ENCODE assay signal across 1 cellular context in the genomic region with DNA sequence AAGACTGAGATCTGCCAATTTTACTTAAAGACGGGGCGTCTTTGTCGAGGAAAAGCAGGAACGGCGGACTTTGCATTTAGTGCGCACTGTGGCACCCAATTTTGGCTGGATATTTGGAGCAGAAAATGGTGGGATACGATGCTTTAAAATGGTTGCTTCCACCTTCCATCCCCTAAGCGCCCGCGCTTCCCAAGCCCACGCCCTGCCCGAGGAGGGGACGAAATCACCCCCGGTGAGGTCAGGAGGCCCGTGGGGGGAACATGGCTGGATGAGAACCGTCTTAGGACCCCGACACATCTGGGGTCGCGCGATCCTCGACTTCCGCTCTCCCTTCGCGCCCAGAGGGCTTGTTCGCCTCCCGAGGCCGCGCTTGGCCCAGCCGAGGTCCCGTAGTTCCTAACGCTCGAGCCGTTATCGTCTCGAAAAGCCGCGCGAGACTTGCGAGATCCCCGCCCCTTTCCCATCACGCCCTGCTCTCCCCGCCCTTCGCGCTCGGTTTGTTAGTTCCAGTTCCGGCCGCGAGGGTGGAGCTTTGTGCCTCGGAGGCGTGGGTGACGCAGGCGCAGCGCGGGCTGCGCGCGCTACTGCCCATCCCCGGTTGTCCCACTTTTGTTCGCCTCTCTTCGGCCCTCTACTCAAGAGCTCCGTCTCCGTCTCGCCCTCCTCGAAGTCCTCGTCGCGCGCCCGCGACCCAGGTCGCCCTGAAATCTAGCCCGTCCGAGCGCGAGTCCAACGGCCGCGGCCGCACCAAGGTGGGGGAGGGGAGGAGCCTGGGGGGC.
TF ChIP-seq lines count a peak whose summit lies in the region.

A gene with protein sequence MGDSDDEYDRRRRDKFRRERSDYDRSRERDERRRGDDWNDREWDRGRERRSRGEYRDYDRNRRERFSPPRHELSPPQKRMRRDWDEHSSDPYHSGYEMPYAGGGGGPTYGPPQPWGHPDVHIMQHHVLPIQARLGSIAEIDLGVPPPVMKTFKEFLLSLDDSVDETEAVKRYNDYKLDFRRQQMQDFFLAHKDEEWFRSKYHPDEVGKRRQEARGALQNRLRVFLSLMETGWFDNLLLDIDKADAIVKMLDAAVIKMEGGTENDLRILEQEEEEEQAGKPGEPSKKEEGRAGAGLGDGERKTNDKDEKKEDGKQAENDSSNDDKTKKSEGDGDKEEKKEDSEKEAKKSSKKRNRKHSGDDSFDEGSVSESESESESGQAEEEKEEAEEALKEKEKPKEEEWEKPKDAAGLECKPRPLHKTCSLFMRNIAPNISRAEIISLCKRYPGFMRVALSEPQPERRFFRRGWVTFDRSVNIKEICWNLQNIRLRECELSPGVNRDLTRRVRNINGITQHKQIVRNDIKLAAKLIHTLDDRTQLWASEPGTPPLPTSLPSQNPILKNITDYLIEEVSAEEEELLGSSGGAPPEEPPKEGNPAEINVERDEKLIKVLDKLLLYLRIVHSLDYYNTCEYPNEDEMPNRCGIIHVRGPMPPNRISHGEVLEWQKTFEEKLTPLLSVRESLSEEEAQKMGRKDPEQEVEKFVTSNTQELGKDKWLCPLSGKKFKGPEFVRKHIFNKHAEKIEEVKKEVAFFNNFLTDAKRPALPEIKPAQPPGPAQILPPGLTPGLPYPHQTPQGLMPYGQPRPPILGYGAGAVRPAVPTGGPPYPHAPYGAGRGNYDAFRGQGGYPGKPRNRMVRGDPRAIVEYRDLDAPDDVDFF (plus strand): TSS at position 527 of the 779 bp plus-strand sequence. CDS start 488 bp downstream, outside the sequence.

TF ChIP-seq in neural cell, 6 proteins besides CTCF, POLR2A, EP300 and RAD21:
- peak; percentile 84 for TF ChIP-seq TAF1 (IDR thresholded peaks at IDR 0.05; ENCODE audit: low read depth)
- TF ChIP-seq EZH2 (IDR thresholded peaks at IDR 0.05; ENCODE audit: borderline replicate concordance, insufficient read depth, low read length, poor library complexity, severe bottlenecking) = no peak
- TF ChIP-seq MXI1 (conservative IDR thresholded peaks at IDR 0.05; ENCODE audit: poor library complexity, severe bottlenecking) = peak; percentile 83
- peak; percentile 99 for TF ChIP-seq POLR2AphosphoS5 (IDR thresholded peaks at IDR 0.05)
- peak; percentile 46 for TF ChIP-seq SMC3 (conservative IDR thresholded peaks at IDR 0.05; ENCODE audit: poor library complexity)
- TF ChIP-seq, protein P1, sequence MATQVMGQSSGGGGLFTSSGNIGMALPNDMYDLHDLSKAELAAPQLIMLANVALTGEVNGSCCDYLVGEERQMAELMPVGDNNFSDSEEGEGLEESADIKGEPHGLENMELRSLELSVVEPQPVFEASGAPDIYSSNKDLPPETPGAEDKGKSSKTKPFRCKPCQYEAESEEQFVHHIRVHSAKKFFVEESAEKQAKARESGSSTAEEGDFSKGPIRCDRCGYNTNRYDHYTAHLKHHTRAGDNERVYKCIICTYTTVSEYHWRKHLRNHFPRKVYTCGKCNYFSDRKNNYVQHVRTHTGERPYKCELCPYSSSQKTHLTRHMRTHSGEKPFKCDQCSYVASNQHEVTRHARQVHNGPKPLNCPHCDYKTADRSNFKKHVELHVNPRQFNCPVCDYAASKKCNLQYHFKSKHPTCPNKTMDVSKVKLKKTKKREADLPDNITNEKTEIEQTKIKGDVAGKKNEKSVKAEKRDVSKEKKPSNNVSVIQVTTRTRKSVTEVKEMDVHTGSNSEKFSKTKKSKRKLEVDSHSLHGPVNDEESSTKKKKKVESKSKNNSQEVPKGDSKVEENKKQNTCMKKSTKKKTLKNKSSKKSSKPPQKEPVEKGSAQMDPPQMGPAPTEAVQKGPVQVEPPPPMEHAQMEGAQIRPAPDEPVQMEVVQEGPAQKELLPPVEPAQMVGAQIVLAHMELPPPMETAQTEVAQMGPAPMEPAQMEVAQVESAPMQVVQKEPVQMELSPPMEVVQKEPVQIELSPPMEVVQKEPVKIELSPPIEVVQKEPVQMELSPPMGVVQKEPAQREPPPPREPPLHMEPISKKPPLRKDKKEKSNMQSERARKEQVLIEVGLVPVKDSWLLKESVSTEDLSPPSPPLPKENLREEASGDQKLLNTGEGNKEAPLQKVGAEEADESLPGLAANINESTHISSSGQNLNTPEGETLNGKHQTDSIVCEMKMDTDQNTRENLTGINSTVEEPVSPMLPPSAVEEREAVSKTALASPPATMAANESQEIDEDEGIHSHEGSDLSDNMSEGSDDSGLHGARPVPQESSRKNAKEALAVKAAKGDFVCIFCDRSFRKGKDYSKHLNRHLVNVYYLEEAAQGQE (IDR thresholded peaks at IDR 0.05; ENCODE audit: borderline replicate concordance) = peak; percentile 94
